8 cellular contexts compared by ENCODE assay signal in the genomic region with DNA sequence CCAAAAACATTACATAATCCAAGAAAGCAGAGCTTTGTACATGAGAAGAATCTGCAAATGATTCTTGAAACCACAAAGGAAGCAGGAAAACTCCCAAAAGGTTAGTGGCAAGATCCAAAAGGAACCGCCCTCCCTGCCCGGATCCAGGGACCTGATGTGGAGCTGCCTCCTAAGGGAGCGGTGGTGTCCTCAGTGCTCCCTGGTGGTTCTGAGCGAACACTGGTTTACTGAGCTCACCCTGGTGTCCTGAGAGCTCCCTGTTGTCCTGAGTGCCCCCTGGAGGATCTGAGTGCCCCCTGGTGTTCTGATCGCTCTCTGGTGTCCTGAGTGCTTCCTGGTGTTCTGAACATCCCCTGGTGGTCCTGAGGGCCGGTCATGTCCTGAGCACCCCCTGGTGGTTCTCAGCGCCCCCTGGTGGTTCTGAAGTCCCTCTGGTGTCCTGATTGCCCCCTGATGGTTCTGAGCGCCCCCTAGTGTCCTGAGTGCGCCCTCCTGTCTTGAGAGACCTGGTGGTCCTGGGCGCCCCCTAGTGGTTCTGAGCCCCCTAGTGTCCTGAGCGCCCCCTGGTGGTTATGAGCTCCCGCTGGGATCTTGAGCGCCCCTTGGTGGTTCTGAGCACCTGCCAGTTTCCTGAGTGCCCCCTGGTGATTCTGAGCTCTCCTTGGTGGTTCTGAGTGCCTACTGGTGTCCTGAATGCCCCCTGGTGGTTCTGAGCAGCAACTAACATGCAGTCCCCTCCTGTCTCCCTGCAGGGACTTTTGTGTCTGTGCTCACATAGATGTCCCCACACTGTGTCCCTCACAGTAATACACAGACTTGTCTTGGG.
DNase-seq lines count a peak whose midpoint lies in the region; ATAC-seq and TF ChIP-seq lines count a peak whose summit lies in the region.

No MANE protein-coding gene starts in this region.

- no peaks in the 10 kb centered on the region for H3K4me1 Mint-ChIP-seq in WTC11
- H3K4me1 Mint-ChIP-seq in central memory CD8-positive, alpha-beta T cell: no peaks in the 10 kb centered on the region
- H3K4me1 Mint-ChIP-seq in neural crest cell: no peaks in the 10 kb centered on the region

- POLR2A ChIA-PET in WTC11 (lab: Charles Lee): no interaction called here

- peak; percentile 87 for ATAC-seq in GM19395 (IDR thresholded peaks at IDR 0.05; ENCODE audit: unreplicated experiment)
- no peak for ATAC-seq in WTC11
- peak; percentile 82 for ATAC-seq in central memory CD8-positive, alpha-beta T cell (replicated peaks; ENCODE audit: extremely low read depth, poor library complexity, severe bottlenecking)
- no peak for ATAC-seq in HG03025 (IDR thresholded peaks at IDR 0.05; ENCODE audit: low FRiP score, unreplicated experiment)

- peaks cover 45% of the 10 kb centered on the region for H3K9me3 Mint-ChIP-seq in WTC11
- H3K9me3 Mint-ChIP-seq in central memory CD8-positive, alpha-beta T cell: no peaks in the 10 kb centered on the region
- H3K9me3 Mint-ChIP-seq in neural crest cell: peaks cover 10% of the 10 kb centered on the region

- TF ChIP-seq CTCF in WTC11 (IDR thresholded peaks at IDR 0.05) (peak; percentile 87), neural crest cell (conservative IDR thresholded peaks at IDR 0.05) (peak; percentile 50)

- no peak overlapping the region for H3K4me3 Mint-ChIP-seq in WTC11
- H3K4me3 Mint-ChIP-seq in central memory CD8-positive, alpha-beta T cell: no peak overlapping the region
- no peak overlapping the region for H3K4me3 Mint-ChIP-seq in neural crest cell

- CTCF ChIA-PET in WTC11 (lab: Charles Lee): interaction anchor here (0.8 kb wide), 1 partner anchor 413 kb away, joined by 3 read pairs; no protein-coding TSS in a partner anchor

- DNase-seq in COLO668 (lab: John Stamatoyannopoulos, UW; ENCODE audit: unreplicated experiment) (peak; percentile 84), HT1080 (ENCODE audit: low read depth) (peak; percentile 65), WTC11 (ENCODE audit: low spot score) (peak; percentile 46), neural crest cell (ENCODE audit: low read depth, low spot score) (no peak), retina (no peak)
- peak; percentile 77 to 80 for DNase-seq in central memory CD8-positive, alpha-beta T cell (ENCODE audit: low spot score in 2 of 2)

- H3K36me3 Mint-ChIP-seq in WTC11 (peaks cover 43% of the 10 kb centered on the region), neural crest cell (ENCODE audit: low read depth) (peaks cover 5% of the 10 kb centered on the region)
- peaks cover 13% of the 10 kb centered on the region for H3K36me3 Mint-ChIP-seq in central memory CD8-positive, alpha-beta T cell (ENCODE audit: insufficient read depth)

- H3K27ac Mint-ChIP-seq in WTC11 (no peak overlapping the region), neural crest cell (ENCODE audit: unreplicated experiment) (no peak overlapping the region)
- no peak overlapping the region for H3K27ac Mint-ChIP-seq in central memory CD8-positive, alpha-beta T cell (ENCODE audit: low read depth)

- H3K27me3 Mint-ChIP-seq in WTC11 (ENCODE audit: low read depth) (no peaks in the 10 kb centered on the region), neural crest cell (ENCODE audit: low read depth) (no peaks in the 10 kb centered on the region)
- no peaks in the 10 kb centered on the region for H3K27me3 Mint-ChIP-seq in central memory CD8-positive, alpha-beta T cell

TF ChIP-seq in WTC11, 78 proteins besides CTCF, POLR2A, EP300 and RAD21:
- TF ChIP-seq HMGA2 (CRISPR knock-in tag; IDR thresholded peaks at IDR 0.05): no peak

Comparison
In these comparisons a context has a peak if more than half of its experiments do, and no peak if none do; other contexts are left out.
1. DNase-seq: peak in COLO668 (single experiment), HT1080 (single experiment), WTC11 (single experiment) and central memory CD8-positive, alpha-beta T cell (2 of 2); none in neural crest cell (single experiment) and retina (single experiment).
2. ATAC-seq: peak in GM19395 (single experiment) and central memory CD8-positive, alpha-beta T cell (single experiment); none in WTC11 (single experiment) and HG03025 (single experiment).